ENCODE assay signal across 8 cellular contexts in genomic region chr15:101276501-101277037, GRCh38. TPM values are rescaled to one million over a fixed set of nuclear protein-coding genes. Genes with fewer than 3 reads are reported as not detected.
DNase-seq lines count a peak whose midpoint lies in the region; ATAC-seq and TF ChIP-seq lines count a peak whose summit lies in the region.

No MANE protein-coding gene starts in this region.

- TF ChIP-seq CTCF in nephron progenitor cell (IDR thresholded peaks at IDR 0.05): peak; percentile 44

- H3K27me3 Mint-ChIP-seq in effector memory CD8-positive, alpha-beta T cell: no peaks in the 10 kb centered on the region
- H3K27me3 Mint-ChIP-seq in nephron progenitor cell (ENCODE audit: low read depth, poor library complexity): no peaks in the 10 kb centered on the region

- H3K27me3 ChIP-seq in SJCRH30: no peaks in the 10 kb centered on the region

- H3K4me1 ChIP-seq in SJCRH30: peaks cover 12% of the 10 kb centered on the region; the same call in 1 of the 2 replicates

- H3K36me3 Mint-ChIP-seq in effector memory CD8-positive, alpha-beta T cell (ENCODE audit: insufficient read depth): peaks cover 79% of the 10 kb centered on the region
- H3K36me3 Mint-ChIP-seq in nephron progenitor cell (ENCODE audit: low read depth): peaks cover 50% of the 10 kb centered on the region

- no peaks in the 10 kb centered on the region for H3K9me3 ChIP-seq in SJCRH30 (replicated peaks)

- H3K4me3 Mint-ChIP-seq in effector memory CD8-positive, alpha-beta T cell: peak overlapping the region; percentile 96
- H3K4me3 Mint-ChIP-seq in nephron progenitor cell: peak overlapping the region; percentile 98

- H3K27ac Mint-ChIP-seq in effector memory CD8-positive, alpha-beta T cell: peak overlapping the region; percentile 94 to 97
- H3K27ac Mint-ChIP-seq in nephron progenitor cell: peak overlapping the region; percentile 98

- peak; percentile 32 for ATAC-seq in HG03045 (IDR thresholded peaks at IDR 0.05; ENCODE audit: unreplicated experiment)
- ATAC-seq in effector memory CD8-positive, alpha-beta T cell (replicated peaks): peak; percentile 53

- DNase-seq in stimulated activated CD4-positive, alpha-beta T cell treated with anti-CD3 and anti-CD28 coated beads, Interleukin-4, amount 100 ng/mL, for 24 hours: peak; percentile 19
- no peak for DNase-seq in stimulated activated CD4-positive, alpha-beta T cell treated with anti-CD3 and anti-CD28 coated beads, Interleukin-2, amount 100 ng/mL, for 48 hours
- DNase-seq in SJCRH30: peak in 1 of 2 experiments; percentile 62
- peak in 2 of 3 experiments; percentile 7 to 31 for DNase-seq in effector memory CD8-positive, alpha-beta T cell
- no peak for DNase-seq in nephron progenitor cell
- no peak for DNase-seq in GF-D8 (lab: John Stamatoyannopoulos, UW)
- no peak for DNase-seq in Ammon's horn (ENCODE audit: low spot score)

- H3K27ac ChIP-seq in SJCRH30: peak overlapping the region; percentile 33

- H3K4me3 ChIP-seq in SJCRH30: peak overlapping the region; percentile 76

- no peaks in the 10 kb centered on the region for H3K9me3 Mint-ChIP-seq in effector memory CD8-positive, alpha-beta T cell
- H3K9me3 Mint-ChIP-seq in nephron progenitor cell: no peaks in the 10 kb centered on the region

- H3K4me1 Mint-ChIP-seq in effector memory CD8-positive, alpha-beta T cell (ENCODE audit: low read depth in 2 of 2): peaks cover 13 to 19% of the 10 kb centered on the region in 2 donors
- H3K4me1 Mint-ChIP-seq in nephron progenitor cell: peaks cover 23% of the 10 kb centered on the region

- H3K36me3 ChIP-seq in SJCRH30: peaks cover 53% of the 10 kb centered on the region

RNA-seq across cellular contexts. Expression of gene SELENOS, which starts 0.7 kb away (rescaled TPM):
- 51.0 and 60.1 TPM in 2 replicates for total RNA-seq in SJCRH30 (2014; rRNA removed; shearing (Covaris generic))

RNA-seq across cellular contexts. Expression of gene SNRPA1, which starts 18.5 kb away (rescaled TPM):
- 139 and 151 TPM in 2 replicates for total RNA-seq in SJCRH30 (2014; rRNA removed; shearing (Covaris generic))

RNA-seq across cellular contexts. Expression of gene CHSY1, which starts 24.7 kb away (rescaled TPM):
- total RNA-seq in SJCRH30 (2014; rRNA removed; shearing (Covaris generic)): 82.3 and 87.1 TPM in 2 replicates

Comparison
In these comparisons a context has a peak if more than half of its experiments do, and no peak if none do; other contexts are left out.
1. DNase-seq: peak in stimulated activated CD4-positive, alpha-beta T cell treated with anti-CD3 and anti-CD28 coated beads, Interleukin-4, amount 100 ng/mL, for 24 hours (single experiment) and effector memory CD8-positive, alpha-beta T cell (2 of 3); none in stimulated activated CD4-positive, alpha-beta T cell treated with anti-CD3 and anti-CD28 coated beads, Interleukin-2, amount 100 ng/mL, for 48 hours (0 of 2), nephron progenitor cell (single experiment), GF-D8 (single experiment) and Ammon's horn (single experiment).